Comparison of ENCODE assay signal across 14 cellular contexts in the genomic region with DNA sequence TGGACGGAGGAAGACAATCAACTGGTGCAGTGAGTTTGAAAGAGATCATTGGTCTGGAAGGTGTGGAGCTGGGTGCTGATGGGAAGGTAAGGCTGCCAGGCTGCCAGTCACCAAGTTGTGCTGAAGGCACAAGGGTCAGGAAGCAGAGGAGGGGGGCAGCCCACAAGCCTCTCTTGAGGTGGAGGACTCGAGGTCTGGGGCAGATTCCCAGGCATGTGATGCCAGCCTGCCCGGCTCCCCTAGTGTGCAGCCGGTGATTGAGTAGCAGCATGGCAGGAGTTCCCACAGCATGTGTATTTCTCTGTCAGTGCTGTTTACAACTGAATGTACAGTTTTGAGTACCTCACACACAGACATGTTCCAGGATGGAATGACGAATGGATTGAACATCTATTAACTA.
DNase-seq lines count a peak whose midpoint lies in the region; ATAC-seq and TF ChIP-seq lines count a peak whose summit lies in the region.
"Had no signal": no experiment of that assay in that cellular context is flagged by ENCODE, and none has a peak within 500 bp of the region (broad histone marks: within the 10 kb centered on the region; RNA-seq: fewer than 3 reads in every experiment).

No MANE protein-coding gene starts in this region.

- H3K4ac ChIP-seq in H9 (ENCODE audit: low read depth, low read length), result no peak overlapping the region

- peaks cover 4 to 6% of the 10 kb centered on the region in 2 donors for H3K9me3 Mint-ChIP-seq in activated naive CD4-positive, alpha-beta T cell treated with anti-CD3 and anti-CD28 coated beads, Interleukin-2, amount 50 U/mL, for 72 hours
- H3K9me3 Mint-ChIP-seq in activated naive CD4-positive, alpha-beta T cell treated with anti-CD3 and anti-CD28 coated beads, Interleukin-2, amount 10 ng/mL, durations not matched to agents 7 days and 5 days, result peaks cover 15% of the 10 kb centered on the region
- no peaks in the 10 kb centered on the region for H3K9me3 Mint-ChIP-seq in H9
- H3K9me3 Mint-ChIP-seq in activated naive CD8-positive, alpha-beta T cell treated with anti-CD3 and anti-CD28 coated beads, Interleukin-2, amount 10 ng/mL, durations not matched to agents 7 days and 5 days, result peaks cover 2% of the 10 kb centered on the region

- H3K27ac ChIP-seq in H9 (ENCODE audit: insufficient read length, low read depth, low read length), result no peak overlapping the region
- H3K27ac ChIP-seq: RWPE1 had no signal

- H2BK5ac ChIP-seq in H9 (ENCODE audit: insufficient read length, low read length), result no peak overlapping the region

- H4K20me1 ChIP-seq in H9 (ENCODE audit: control insufficient read depth, insufficient read depth, insufficient read length), result no peaks in the 10 kb centered on the region

- TF ChIP-seq POLR2A in lower leg skin (IDR thresholded peaks at IDR 0.05), result no peak

- no peaks in the 10 kb centered on the region for H3K23me2 ChIP-seq in H9 (ENCODE audit: insufficient read length, low read depth, low read length, poor library complexity, severe bottlenecking)

- no peaks in the 10 kb centered on the region for H3K79me1 ChIP-seq in H9 (ENCODE audit: insufficient read depth, low read depth, low read length, poor library complexity, severe bottlenecking)

- no peak overlapping the region for H2AFZ ChIP-seq in H9 (ENCODE audit: low read length)

- peaks cover 7% of the 10 kb centered on the region; the same call in 1 of the 2 replicates for H3K4me1 ChIP-seq in H9 (ENCODE audit: insufficient read depth, low read length)

- no peak overlapping the region for H3K14ac ChIP-seq in H9 (ENCODE audit: insufficient read depth, low read length)

- H4K91ac ChIP-seq in H9 (ENCODE audit: insufficient read length, low read depth, low read length), result no peak overlapping the region

- CTCF ChIA-PET in activated naive CD4-positive, alpha-beta T cell treated with anti-CD3 and anti-CD28 coated beads, Interleukin-2, amount 10 ng/mL, durations not matched to agents 7 days and 5 days (lab: Charles Lee), result no interaction called here

- no peak overlapping the region for H4K8ac ChIP-seq in H9 (replicated peaks; ENCODE audit: insufficient read length, low read depth, low read length)

- peaks cover 11 to 39% of the 10 kb centered on the region in 2 donors for H3K36me3 Mint-ChIP-seq in activated naive CD4-positive, alpha-beta T cell treated with anti-CD3 and anti-CD28 coated beads, Interleukin-2, amount 50 U/mL, for 72 hours
- peaks cover 11% of the 10 kb centered on the region for H3K36me3 Mint-ChIP-seq in activated naive CD4-positive, alpha-beta T cell treated with anti-CD3 and anti-CD28 coated beads, Interleukin-2, amount 10 ng/mL, durations not matched to agents 7 days and 5 days
- H3K36me3 Mint-ChIP-seq in H9 (ENCODE audit: insufficient read depth in 1 of 3, low read depth in 3 of 3), result peaks cover 21 to 62% (median 44%) of the 10 kb centered on the region in 3 experiments
- peaks cover 12% of the 10 kb centered on the region for H3K36me3 Mint-ChIP-seq in activated naive CD8-positive, alpha-beta T cell treated with anti-CD3 and anti-CD28 coated beads, Interleukin-2, amount 10 ng/mL, durations not matched to agents 7 days and 5 days

- no peaks in the 10 kb centered on the region for H3K79me2 ChIP-seq in H9 (ENCODE audit: insufficient read depth, low read length)

- WGBS in H9 (ENCODE audit: extremely low coverage, insufficient read length, low lambda C conversion rate), result no CpG with 5 or more reads among the region's 5 CpGs
- 78 to 83% methylated on average over 5 of the region's 5 CpGs for WGBS in lower leg skin, 2 donors

- no peak for DNase-seq in activated naive CD4-positive, alpha-beta T cell treated with anti-CD3 and anti-CD28 coated beads, Interleukin-2, amount 50 U/mL, for 72 hours (ENCODE audit: low spot score in 2 of 2)
- DNase-seq in activated naive CD4-positive, alpha-beta T cell treated with anti-CD3 and anti-CD28 coated beads, Interleukin-2, amount 10 ng/mL, durations not matched to agents 7 days and 5 days, result no peak
- DNase-seq in H9 (no peak), renal cortical epithelial cell (ENCODE audit: low read depth) (peak; percentile 15), lower leg skin (ENCODE audit: low spot score in 2 of 2) (no peak), AG08395 (ENCODE audit: low spot score) (no peak), NCI-H1694 (lab: John Stamatoyannopoulos, UW) (no peak)
- DNase-seq in activated naive CD8-positive, alpha-beta T cell treated with anti-CD3 and anti-CD28 coated beads, Interleukin-2, amount 10 ng/mL, durations not matched to agents 7 days and 5 days, result no peak
- DNase-seq: AML-193; NCI-H2029; NCI-H2227 treated with DMSO at 0.1 percent for 48 hours; NCI-H526 treated with DMSO at 0.1 percent for 48 hours; NK-92 treated with Interleukin-12 subunit alpha and Interleukin-12 subunit beta, amount 100 ng/mL, for 24 hours had no signal

- intact Hi-C loops in lower leg skin (cut with DNase I; ENCODE audit: low total_unique reads), result loop anchor here (10.0 kb wide), 1 partner anchor 100 kb away; a partner anchor contains a TSS

- ATAC-seq in activated naive CD4-positive, alpha-beta T cell treated with anti-CD3 and anti-CD28 coated beads, Interleukin-2, amount 50 U/mL, for 72 hours, result no peak
- no peak for ATAC-seq in activated naive CD8-positive, alpha-beta T cell treated with anti-CD3 and anti-CD28 coated beads, Interleukin-2, amount 10 ng/mL, durations not matched to agents 7 days and 5 days (ENCODE audit: low read depth)

- H3K4me3 ChIP-seq in lower leg skin (ENCODE audit: low read depth, poor library complexity, severe bottlenecking), result no peak overlapping the region

- peaks cover 76% of the 10 kb centered on the region for H3K4me1 Mint-ChIP-seq in activated naive CD4-positive, alpha-beta T cell treated with anti-CD3 and anti-CD28 coated beads, Interleukin-2, amount 10 ng/mL, durations not matched to agents 7 days and 5 days
- H3K4me1 Mint-ChIP-seq in H9, result peaks cover 59 to 65% of the 10 kb centered on the region in 2 experiments
- H3K4me1 Mint-ChIP-seq in activated naive CD8-positive, alpha-beta T cell treated with anti-CD3 and anti-CD28 coated beads, Interleukin-2, amount 10 ng/mL, durations not matched to agents 7 days and 5 days, result peaks cover 45% of the 10 kb centered on the region

- no peaks in the 10 kb centered on the region for H3K27me3 ChIP-seq in H9 (ENCODE audit: insufficient read depth, low read length)

- no peak overlapping the region for H3K18ac ChIP-seq in H9 (ENCODE audit: insufficient read length, low read depth, low read length)

- no peak overlapping the region for H3T11ph ChIP-seq in H9 (ENCODE audit: low read length)

- no peak overlapping the region for H3K4me3 Mint-ChIP-seq in activated naive CD4-positive, alpha-beta T cell treated with anti-CD3 and anti-CD28 coated beads, Interleukin-2, amount 10 ng/mL, durations not matched to agents 7 days and 5 days
- no peak overlapping the region for H3K4me3 Mint-ChIP-seq in H9
- no peak overlapping the region for H3K4me3 Mint-ChIP-seq in activated naive CD8-positive, alpha-beta T cell treated with anti-CD3 and anti-CD28 coated beads, Interleukin-2, amount 10 ng/mL, durations not matched to agents 7 days and 5 days

- H3K4me2 ChIP-seq in H9 (ENCODE audit: insufficient read depth, insufficient read length, low read length), result no peak overlapping the region

- TF ChIP-seq CTCF in H9 (conservative IDR thresholded peaks at IDR 0.05) (no peak), lower leg skin (IDR thresholded peaks at IDR 0.05) (no peak)

- H4K5ac ChIP-seq in H9 (ENCODE audit: insufficient read length, low read depth, low read length), result no peak overlapping the region

- H3K27me3 Mint-ChIP-seq in activated naive CD4-positive, alpha-beta T cell treated with anti-CD3 and anti-CD28 coated beads, Interleukin-2, amount 10 ng/mL, durations not matched to agents 7 days and 5 days, result no peaks in the 10 kb centered on the region
- peaks cover 1% of the 10 kb centered on the region; the same call in 1 of the 2 replicates for H3K27me3 Mint-ChIP-seq in H9 (ENCODE audit: low read depth)
- H3K27me3 Mint-ChIP-seq in activated naive CD8-positive, alpha-beta T cell treated with anti-CD3 and anti-CD28 coated beads, Interleukin-2, amount 10 ng/mL, durations not matched to agents 7 days and 5 days, result no peaks in the 10 kb centered on the region

- no peak overlapping the region for H2BK120ac ChIP-seq in H9 (ENCODE audit: low read depth, low read length, poor library complexity, severe bottlenecking)

- H3K9me3 ChIP-seq in H9 (ENCODE audit: control insufficient read depth, low read depth, low read length), result no peaks in the 10 kb centered on the region

- no peak overlapping the region for H3K9ac ChIP-seq in H9 (ENCODE audit: extremely low read depth, insufficient read length, low read length)

- no peak overlapping the region for H2BK15ac ChIP-seq in H9 (ENCODE audit: low read depth, low read length)

- no peak overlapping the region for H2AK5ac ChIP-seq in H9 (ENCODE audit: insufficient read length, low read length)

- H3K23ac ChIP-seq in H9 (ENCODE audit: insufficient read length, low read depth, low read length), result no peak overlapping the region

- peak overlapping the region; percentile 2 to 13 for H3K27ac Mint-ChIP-seq in activated naive CD4-positive, alpha-beta T cell treated with anti-CD3 and anti-CD28 coated beads, Interleukin-2, amount 50 U/mL, for 72 hours
- H3K27ac Mint-ChIP-seq in activated naive CD4-positive, alpha-beta T cell treated with anti-CD3 and anti-CD28 coated beads, Interleukin-2, amount 10 ng/mL, durations not matched to agents 7 days and 5 days, result no peak overlapping the region
- H3K27ac Mint-ChIP-seq in H9, result 0 out of 7 replicates have a peak overlapping the region, but pooled peaks of 2 of the 3 experiments have one; percentile 21 to 22
- H3K27ac Mint-ChIP-seq in activated naive CD8-positive, alpha-beta T cell treated with anti-CD3 and anti-CD28 coated beads, Interleukin-2, amount 10 ng/mL, durations not matched to agents 7 days and 5 days, result peak overlapping the region; percentile 6

- no peak overlapping the region for H3K56ac ChIP-seq in H9 (ENCODE audit: insufficient read length, low read depth, low read length)

- no peak overlapping the region for H2BK12ac ChIP-seq in H9 (ENCODE audit: insufficient read length, low read depth, low read length)

- H2BK20ac ChIP-seq in H9 (ENCODE audit: low read depth, low read length, poor library complexity, severe bottlenecking), result no peak overlapping the region

- POLR2A ChIA-PET in activated naive CD8-positive, alpha-beta T cell treated with anti-CD3 and anti-CD28 coated beads, Interleukin-2, amount 10 ng/mL, durations not matched to agents 7 days and 5 days (lab: Charles Lee), result no interaction called here
